In the genomic region with DNA sequence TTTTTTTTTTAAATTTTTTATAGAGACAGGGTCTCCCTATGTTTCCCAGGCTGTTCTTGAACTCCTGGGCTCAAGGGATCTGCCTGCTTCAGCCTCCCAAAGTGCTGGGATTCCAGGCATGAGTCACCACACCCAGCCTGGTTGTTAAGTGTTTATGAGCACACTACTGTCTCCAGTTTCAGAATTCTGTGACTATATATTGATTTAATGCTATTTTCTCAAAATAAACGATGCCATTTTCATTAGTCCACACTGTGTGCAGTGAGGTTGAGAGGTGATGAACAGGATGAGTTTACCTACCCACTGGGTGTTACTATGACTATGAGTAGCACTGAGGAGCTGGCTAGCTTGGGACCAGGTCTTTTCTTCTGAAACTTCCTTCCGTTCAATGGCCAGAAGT, we compare ENCODE assay signal across 2 cellular contexts.
TF ChIP-seq lines count a peak whose summit lies in the region.

No MANE protein-coding gene starts in this region.

TF ChIP-seq in IMR-90, 13 proteins besides CTCF, POLR2A, EP300 and RAD21:
- TF ChIP-seq FOS (IDR thresholded peaks at IDR 0.05; ENCODE audit: low read depth, low read length) = no peak

TF ChIP-seq in HepG2, 621 proteins besides CTCF, POLR2A, EP300 and RAD21:
- TF ChIP-seq TCF12 (IDR thresholded peaks at IDR 0.05) (no peak), TCF12 (CRISPR knock-in tag; IDR thresholded peaks at IDR 0.05) (no peak), FOXM1 (CRISPR knock-in tag; IDR thresholded peaks at IDR 0.05) (no peak), SMAD1 (CRISPR knock-in tag; IDR thresholded peaks at IDR 0.05; ENCODE audit: borderline replicate concordance, low read depth) (no peak), ZNF766 (CRISPR knock-in tag; IDR thresholded peaks at IDR 0.05; ENCODE audit: borderline replicate concordance) (no peak), KDM1A (CRISPR knock-in tag; IDR thresholded peaks at IDR 0.05) (no peak), ZSCAN30 (CRISPR knock-in tag; IDR thresholded peaks at IDR 0.05) (no peak), NCOA1 (CRISPR knock-in tag; IDR thresholded peaks at IDR 0.05) (no peak), KAT7 (CRISPR knock-in tag; IDR thresholded peaks at IDR 0.05; ENCODE audit: borderline replicate concordance) (no peak), ZBTB8A (CRISPR knock-in tag; IDR thresholded peaks at IDR 0.05; ENCODE audit: borderline replicate concordance, low read depth) (no peak), RARA (CRISPR knock-in tag; IDR thresholded peaks at IDR 0.05) (no peak), ZNF33A (CRISPR knock-in tag; IDR thresholded peaks at IDR 0.05; ENCODE audit: borderline replicate concordance) (no peak)
- TF ChIP-seq, protein P1, sequence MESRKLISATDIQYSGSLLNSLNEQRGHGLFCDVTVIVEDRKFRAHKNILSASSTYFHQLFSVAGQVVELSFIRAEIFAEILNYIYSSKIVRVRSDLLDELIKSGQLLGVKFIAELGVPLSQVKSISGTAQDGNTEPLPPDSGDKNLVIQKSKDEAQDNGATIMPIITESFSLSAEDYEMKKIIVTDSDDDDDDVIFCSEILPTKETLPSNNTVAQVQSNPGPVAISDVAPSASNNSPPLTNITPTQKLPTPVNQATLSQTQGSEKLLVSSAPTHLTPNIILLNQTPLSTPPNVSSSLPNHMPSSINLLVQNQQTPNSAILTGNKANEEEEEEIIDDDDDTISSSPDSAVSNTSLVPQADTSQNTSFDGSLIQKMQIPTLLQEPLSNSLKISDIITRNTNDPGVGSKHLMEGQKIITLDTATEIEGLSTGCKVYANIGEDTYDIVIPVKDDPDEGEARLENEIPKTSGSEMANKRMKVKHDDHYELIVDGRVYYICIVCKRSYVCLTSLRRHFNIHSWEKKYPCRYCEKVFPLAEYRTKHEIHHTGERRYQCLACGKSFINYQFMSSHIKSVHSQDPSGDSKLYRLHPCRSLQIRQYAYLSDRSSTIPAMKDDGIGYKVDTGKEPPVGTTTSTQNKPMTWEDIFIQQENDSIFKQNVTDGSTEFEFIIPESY (CRISPR knock-in tag; IDR thresholded peaks at IDR 0.05) = no peak
